Comparison of ENCODE assay signal across 16 cellular contexts in genomic region chr3:87272718-87273337, GRCh38. TPM values are rescaled to one million over a fixed set of nuclear protein-coding genes. Genes with fewer than 3 reads are reported as not detected.
DNase-seq lines count a peak whose midpoint lies in the region; ATAC-seq and TF ChIP-seq lines count a peak whose summit lies in the region.
"Had no signal": no experiment of that assay in that cellular context is flagged by ENCODE, and none has a peak within 500 bp of the region (broad histone marks: within the 10 kb centered on the region; RNA-seq: fewer than 3 reads in every experiment).

No MANE protein-coding gene starts in this region.

- CTCF ChIA-PET in GM10248 (lab: Yijun Ruan, JAX), result interaction anchor here (1.0 kb wide), 1 partner anchor 12 kb away, joined by 4 read pairs; no protein-coding TSS in a partner anchor

- intact Hi-C loops in posterior vena cava (cut with DNase I), result no loop called here

- DNase-seq in GM10248 (ENCODE audit: extremely low spot score) (peak; percentile 15), posterior vena cava (ENCODE audit: low spot score) (no peak), SIG-M5 (lab: John Stamatoyannopoulos, UW) (no peak)
- DNase-seq in effector CD4-positive, alpha-beta T cell, result no peak
- no peak for DNase-seq in stimulated activated CD4-positive, alpha-beta T cell treated with anti-CD3 and anti-CD28 coated beads, Interleukin-4, amount 100 ng/mL, for 24 hours
- DNase-seq: activated CD4-positive, alpha-beta T cell treated with anti-CD3 and anti-CD28 coated beads, Interleukin-2, amount 10 ng/mL, durations not matched to agents 7 days and 5 days; AML-193; left lung; NCI-H1092 treated with DMSO at 0.1 percent for 48 hours had no signal

- ATAC-seq in GM18909 (IDR thresholded peaks at IDR 0.05; ENCODE audit: poor library complexity, unreplicated experiment), result peak; percentile 77
- ATAC-seq in GM21825 (IDR thresholded peaks at IDR 0.05; ENCODE audit: unreplicated experiment), result peak; percentile 78
- peak; percentile 74 for ATAC-seq in HG03280 (IDR thresholded peaks at IDR 0.05; ENCODE audit: unreplicated experiment)
- ATAC-seq: gastroesophageal sphincter, left lung had no signal

- POLR2A ChIA-PET in GM10248 (lab: Yijun Ruan, JAX), result no interaction called here

- no peak for TF ChIP-seq CTCF in GM10248 (IDR thresholded peaks at IDR 0.05; ENCODE audit: control extremely low read depth, extremely low read depth, low read depth, missing control alignments)

RNA-seq across cellular contexts. Expression of gene POU1F1, which starts 3.6 kb away (rescaled TPM):
- not detected for total RNA-seq in posterior vena cava
- total RNA-seq: activated CD4-positive, alpha-beta T cell treated with anti-CD3 and anti-CD28 coated beads, Interleukin-2, amount 10 ng/mL, durations not matched to agents 7 days and 5 days; Daoy; dermis microvascular lymphatic vessel endothelial cell; gastroesophageal sphincter; left lung; SJSA1 had no signal

RNA-seq across cellular contexts. Expression of gene CHMP2B, which starts 45.7 kb away (rescaled TPM):
- total RNA-seq in posterior vena cava, result 10 to 100 TPM; 45.0 to 60.8 TPM
